ENCODE assay signal across 20 cellular contexts in genomic region chr2:36779462-36779861, GRCh38.
"Had no signal": no experiment of that assay in that cellular context is flagged by ENCODE, and none has a peak within 500 bp of the region (broad histone marks: within the 10 kb centered on the region; RNA-seq: fewer than 3 reads in every experiment).

No MANE protein-coding gene starts in this region.

- H3K4me3 ChIP-seq: esophagus muscularis mucosa, lung, pancreas, prostate gland, spleen, transverse colon had no signal

- H3K27ac Mint-ChIP-seq: activated CD4-positive, alpha-beta T cell treated with anti-CD3 and anti-CD28 coated beads, Interleukin-2, amount 10 ng/mL, durations not matched to agents 7 days and 5 days; activated CD8-positive, alpha-beta T cell treated with anti-CD3 and anti-CD28 coated beads for 36 hours; activated naive CD4-positive, alpha-beta T cell treated with anti-CD3 and anti-CD28 coated beads, Interleukin-2, amount 50 U/mL, for 24 hours; activated naive CD8-positive, alpha-beta T cell treated with anti-CD3 and anti-CD28 coated beads, Interleukin-2, amount 50 U/mL, for 24 hours; activated T-helper 17 cell treated with anti-CD3 and anti-CD28 coated beads, Interleukin-2, amount 50 U/mL, for 72 hours; dendritic cell treated with granulocyte-macrophage colony-stimulating factor and Interleukin-4, amounts not matched to agents 40 ng/mL and 50 ng/mL, for 4 days; nephron progenitor cell had no signal

- DNase-seq: activated CD4-positive, alpha-beta T cell treated with anti-CD3 and anti-CD28 coated beads for 1 hour; activated CD8-positive, alpha-beta T cell treated with anti-CD3 and anti-CD28 coated beads for 36 hours; activated gamma-delta T cell treated with Interleukin-2 at 50 U/mL for 16 hours; activated naive CD8-positive, alpha-beta T cell treated with anti-CD3 and anti-CD28 coated beads, Interleukin-2, amount 50 U/mL, for 24 hours; activated T-cell treated with anti-CD3 and anti-CD28 coated beads, Interleukin-2, amount 50 U/mL, for 4 hours; pancreas; spleen; stimulated activated naive CD4-positive, alpha-beta T cell treated with Interleukin-2 at 50 U/mL for 16 hours; transverse colon had no signal

- H3K27me3 ChIP-seq: breast epithelium, esophagus muscularis mucosa, pancreas, spleen, transverse colon had no signal

- H3K27me3 Mint-ChIP-seq: activated naive CD4-positive, alpha-beta T cell treated with anti-CD3 and anti-CD28 coated beads, Interleukin-2, amount 50 U/mL, for 24 hours; dendritic cell treated with granulocyte-macrophage colony-stimulating factor and Interleukin-4, amounts not matched to agents 40 ng/mL and 50 ng/mL, for 4 days had no signal

- H3K4me1 ChIP-seq: breast epithelium, pancreas, prostate gland had no signal

- H3K9me3 Mint-ChIP-seq: activated CD4-positive, alpha-beta T cell treated with anti-CD3 and anti-CD28 coated beads, Interleukin-2, amount 10 ng/mL, durations not matched to agents 7 days and 5 days; activated CD8-positive, alpha-beta T cell treated with anti-CD3 and anti-CD28 coated beads for 36 hours; activated naive CD4-positive, alpha-beta T cell treated with anti-CD3 and anti-CD28 coated beads, Interleukin-2, amount 50 U/mL, for 24 hours; activated naive CD8-positive, alpha-beta T cell treated with anti-CD3 and anti-CD28 coated beads, Interleukin-2, amount 50 U/mL, for 24 hours; activated T-cell treated with anti-CD3 and anti-CD28 coated beads, Interleukin-2, amount 50 U/mL, for 4 hours; activated T-helper 17 cell treated with anti-CD3 and anti-CD28 coated beads, Interleukin-2, amount 50 U/mL, for 72 hours; central memory CD8-positive, alpha-beta T cell; dendritic cell treated with granulocyte-macrophage colony-stimulating factor and Interleukin-4, amounts not matched to agents 40 ng/mL and 50 ng/mL, for 4 days; naive B cell; nephron progenitor cell had no signal

- H3K4me1 Mint-ChIP-seq: activated CD4-positive, alpha-beta T cell treated with anti-CD3 and anti-CD28 coated beads, Interleukin-2, amount 10 ng/mL, durations not matched to agents 7 days and 5 days; activated naive CD4-positive, alpha-beta T cell treated with anti-CD3 and anti-CD28 coated beads, Interleukin-2, amount 50 U/mL, for 24 hours; activated naive CD8-positive, alpha-beta T cell treated with anti-CD3 and anti-CD28 coated beads, Interleukin-2, amount 50 U/mL, for 24 hours; activated T-helper 17 cell treated with anti-CD3 and anti-CD28 coated beads, Interleukin-2, amount 50 U/mL, for 72 hours; central memory CD8-positive, alpha-beta T cell; naive B cell had no signal

- H3K4me3 Mint-ChIP-seq: activated CD4-positive, alpha-beta T cell treated with anti-CD3 and anti-CD28 coated beads, Interleukin-2, amount 10 ng/mL, durations not matched to agents 7 days and 5 days; activated CD8-positive, alpha-beta T cell treated with anti-CD3 and anti-CD28 coated beads for 36 hours; activated naive CD4-positive, alpha-beta T cell treated with anti-CD3 and anti-CD28 coated beads, Interleukin-2, amount 50 U/mL, for 24 hours; activated naive CD8-positive, alpha-beta T cell treated with anti-CD3 and anti-CD28 coated beads, Interleukin-2, amount 50 U/mL, for 24 hours; activated T-cell treated with anti-CD3 and anti-CD28 coated beads, Interleukin-2, amount 50 U/mL, for 4 hours; activated T-helper 17 cell treated with anti-CD3 and anti-CD28 coated beads, Interleukin-2, amount 50 U/mL, for 72 hours; central memory CD8-positive, alpha-beta T cell; dendritic cell treated with granulocyte-macrophage colony-stimulating factor and Interleukin-4, amounts not matched to agents 40 ng/mL and 50 ng/mL, for 4 days; naive B cell; nephron progenitor cell had no signal

- H3K36me3 Mint-ChIP-seq: activated naive CD4-positive, alpha-beta T cell treated with anti-CD3 and anti-CD28 coated beads, Interleukin-2, amount 50 U/mL, for 24 hours; naive B cell had no signal

- ATAC-seq: activated naive CD8-positive, alpha-beta T cell treated with anti-CD3 and anti-CD28 coated beads, Interleukin-2, amount 50 U/mL, for 24 hours had no signal

- H3K27ac ChIP-seq: breast epithelium, esophagus muscularis mucosa, pancreas, prostate gland, spleen, transverse colon had no signal

- H3K9me3 ChIP-seq: breast epithelium, esophagus muscularis mucosa, pancreas, prostate gland, spleen, transverse colon had no signal

- H3K36me3 ChIP-seq: breast epithelium, esophagus muscularis mucosa, pancreas, prostate gland, spleen, transverse colon had no signal
